ENCODE assay signal across 1 cellular context in genomic region chr5:148682283-148683026, GRCh38.
A peak's percentile ranks its signal among the peaks of the same experiment; 100 is the strongest.
TF ChIP-seq lines count a peak whose summit lies in the region.

No MANE protein-coding gene starts in this region.

TF ChIP-seq in K562, 482 proteins besides CTCF, POLR2A, EP300 and RAD21 (continued from another document and continues in another):
- peak in 1 of 2 experiments; percentile 61 for TF ChIP-seq NCOA2 (IDR thresholded peaks at IDR 0.05; ENCODE audit: partially characterized antibody in 2 of 2)
- 0 out of 2 replicates have a peak, but pooled peaks have one; percentile 67 for TF ChIP-seq LCOR (CRISPR knock-in tag; IDR thresholded peaks at IDR 0.05)
- TF ChIP-seq ZEB2 (IDR thresholded peaks at IDR 0.05), result peak; percentile 86
- TF ChIP-seq, protein P1, sequence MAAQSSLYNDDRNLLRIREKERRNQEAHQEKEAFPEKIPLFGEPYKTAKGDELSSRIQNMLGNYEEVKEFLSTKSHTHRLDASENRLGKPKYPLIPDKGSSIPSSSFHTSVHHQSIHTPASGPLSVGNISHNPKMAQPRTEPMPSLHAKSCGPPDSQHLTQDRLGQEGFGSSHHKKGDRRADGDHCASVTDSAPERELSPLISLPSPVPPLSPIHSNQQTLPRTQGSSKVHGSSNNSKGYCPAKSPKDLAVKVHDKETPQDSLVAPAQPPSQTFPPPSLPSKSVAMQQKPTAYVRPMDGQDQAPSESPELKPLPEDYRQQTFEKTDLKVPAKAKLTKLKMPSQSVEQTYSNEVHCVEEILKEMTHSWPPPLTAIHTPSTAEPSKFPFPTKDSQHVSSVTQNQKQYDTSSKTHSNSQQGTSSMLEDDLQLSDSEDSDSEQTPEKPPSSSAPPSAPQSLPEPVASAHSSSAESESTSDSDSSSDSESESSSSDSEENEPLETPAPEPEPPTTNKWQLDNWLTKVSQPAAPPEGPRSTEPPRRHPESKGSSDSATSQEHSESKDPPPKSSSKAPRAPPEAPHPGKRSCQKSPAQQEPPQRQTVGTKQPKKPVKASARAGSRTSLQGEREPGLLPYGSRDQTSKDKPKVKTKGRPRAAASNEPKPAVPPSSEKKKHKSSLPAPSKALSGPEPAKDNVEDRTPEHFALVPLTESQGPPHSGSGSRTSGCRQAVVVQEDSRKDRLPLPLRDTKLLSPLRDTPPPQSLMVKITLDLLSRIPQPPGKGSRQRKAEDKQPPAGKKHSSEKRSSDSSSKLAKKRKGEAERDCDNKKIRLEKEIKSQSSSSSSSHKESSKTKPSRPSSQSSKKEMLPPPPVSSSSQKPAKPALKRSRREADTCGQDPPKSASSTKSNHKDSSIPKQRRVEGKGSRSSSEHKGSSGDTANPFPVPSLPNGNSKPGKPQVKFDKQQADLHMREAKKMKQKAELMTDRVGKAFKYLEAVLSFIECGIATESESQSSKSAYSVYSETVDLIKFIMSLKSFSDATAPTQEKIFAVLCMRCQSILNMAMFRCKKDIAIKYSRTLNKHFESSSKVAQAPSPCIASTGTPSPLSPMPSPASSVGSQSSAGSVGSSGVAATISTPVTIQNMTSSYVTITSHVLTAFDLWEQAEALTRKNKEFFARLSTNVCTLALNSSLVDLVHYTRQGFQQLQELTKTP (IDR thresholded peaks at IDR 0.05; ENCODE audit: low read depth in 1 of 2, partially characterized antibody in 2 of 2), result peak in 1 of 2 experiments; percentile 38
- TF ChIP-seq DPF2 (IDR thresholded peaks at IDR 0.05), result peak; percentile 95
- TF ChIP-seq TRIM28 (IDR thresholded peaks at IDR 0.05), result peak; percentile 35; the same call in 1 of the 2 replicates
- no peak for TF ChIP-seq PCBP1 (IDR thresholded peaks at IDR 0.05; ENCODE audit: low read depth, low read length, poor library complexity, severe bottlenecking)
- peak; percentile 82 to 98; a peak in 3 of 4 replicates for TF ChIP-seq HDAC1 (IDR thresholded peaks at IDR 0.05)
- TF ChIP-seq, protein P2, sequence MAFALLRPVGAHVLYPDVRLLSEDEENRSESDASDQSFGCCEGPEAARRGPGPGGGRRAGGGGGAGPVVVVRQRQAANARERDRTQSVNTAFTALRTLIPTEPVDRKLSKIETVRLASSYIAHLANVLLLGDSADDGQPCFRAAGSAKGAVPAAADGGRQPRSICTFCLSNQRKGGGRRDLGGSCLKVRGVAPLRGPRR (CRISPR knock-in tag; IDR thresholded peaks at IDR 0.05), result no peak
- no peak for TF ChIP-seq PHF21A (IDR thresholded peaks at IDR 0.05; ENCODE audit: borderline replicate concordance, low read depth)
- no peak for TF ChIP-seq ATF1 (CRISPR knock-in tag; IDR thresholded peaks at IDR 0.05)
- TF ChIP-seq ATF1 (tag; IDR thresholded peaks at IDR 0.05), result peak; percentile 66
- TF ChIP-seq RNF2 (IDR thresholded peaks at IDR 0.05), result 0 out of 2 replicates have a peak, but pooled peaks have one; percentile 32
- TF ChIP-seq HCFC1 (IDR thresholded peaks at IDR 0.05; ENCODE audit: low read depth, low read length), result no peak
- TF ChIP-seq HLTF (IDR thresholded peaks at IDR 0.05), result 0 out of 2 replicates have a peak, but pooled peaks have one; percentile 39
- TF ChIP-seq KDM1A (IDR thresholded peaks at IDR 0.05), result peak; percentile 99
- TF ChIP-seq CBX3 (IDR thresholded peaks at IDR 0.05; ENCODE audit: borderline replicate concordance in 1 of 2, low read length in 2 of 2), result peak in 1 of 2 experiments; percentile 24; a peak in 1 of 3 replicates
- TF ChIP-seq, protein P3, sequence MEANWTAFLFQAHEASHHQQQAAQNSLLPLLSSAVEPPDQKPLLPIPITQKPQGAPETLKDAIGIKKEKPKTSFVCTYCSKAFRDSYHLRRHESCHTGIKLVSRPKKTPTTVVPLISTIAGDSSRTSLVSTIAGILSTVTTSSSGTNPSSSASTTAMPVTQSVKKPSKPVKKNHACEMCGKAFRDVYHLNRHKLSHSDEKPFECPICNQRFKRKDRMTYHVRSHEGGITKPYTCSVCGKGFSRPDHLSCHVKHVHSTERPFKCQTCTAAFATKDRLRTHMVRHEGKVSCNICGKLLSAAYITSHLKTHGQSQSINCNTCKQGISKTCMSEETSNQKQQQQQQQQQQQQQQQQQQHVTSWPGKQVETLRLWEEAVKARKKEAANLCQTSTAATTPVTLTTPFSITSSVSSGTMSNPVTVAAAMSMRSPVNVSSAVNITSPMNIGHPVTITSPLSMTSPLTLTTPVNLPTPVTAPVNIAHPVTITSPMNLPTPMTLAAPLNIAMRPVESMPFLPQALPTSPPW (CRISPR knock-in tag; IDR thresholded peaks at IDR 0.05), result peak; percentile 65
- TF ChIP-seq ZFP30 (CRISPR knock-in tag; IDR thresholded peaks at IDR 0.05; ENCODE audit: borderline replicate concordance), result no peak
- peak; percentile 76; the same call in 1 of the 2 replicates for TF ChIP-seq CTBP1 (IDR thresholded peaks at IDR 0.05; ENCODE audit: borderline replicate concordance)
- TF ChIP-seq CXXC5 (CRISPR knock-in tag; IDR thresholded peaks at IDR 0.05), result peak; percentile 64
- TF ChIP-seq, protein P4, sequence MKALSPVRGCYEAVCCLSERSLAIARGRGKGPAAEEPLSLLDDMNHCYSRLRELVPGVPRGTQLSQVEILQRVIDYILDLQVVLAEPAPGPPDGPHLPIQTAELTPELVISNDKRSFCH (CRISPR knock-in tag; IDR thresholded peaks at IDR 0.05), result no peak
- TF ChIP-seq, protein P4 (tag; IDR thresholded peaks at IDR 0.05), result 0 out of 2 replicates have a peak, but pooled peaks have one; percentile 49
- no peak for TF ChIP-seq REST (CRISPR knock-in tag; IDR thresholded peaks at IDR 0.05; ENCODE audit: low read depth)
- TF ChIP-seq, protein P5, sequence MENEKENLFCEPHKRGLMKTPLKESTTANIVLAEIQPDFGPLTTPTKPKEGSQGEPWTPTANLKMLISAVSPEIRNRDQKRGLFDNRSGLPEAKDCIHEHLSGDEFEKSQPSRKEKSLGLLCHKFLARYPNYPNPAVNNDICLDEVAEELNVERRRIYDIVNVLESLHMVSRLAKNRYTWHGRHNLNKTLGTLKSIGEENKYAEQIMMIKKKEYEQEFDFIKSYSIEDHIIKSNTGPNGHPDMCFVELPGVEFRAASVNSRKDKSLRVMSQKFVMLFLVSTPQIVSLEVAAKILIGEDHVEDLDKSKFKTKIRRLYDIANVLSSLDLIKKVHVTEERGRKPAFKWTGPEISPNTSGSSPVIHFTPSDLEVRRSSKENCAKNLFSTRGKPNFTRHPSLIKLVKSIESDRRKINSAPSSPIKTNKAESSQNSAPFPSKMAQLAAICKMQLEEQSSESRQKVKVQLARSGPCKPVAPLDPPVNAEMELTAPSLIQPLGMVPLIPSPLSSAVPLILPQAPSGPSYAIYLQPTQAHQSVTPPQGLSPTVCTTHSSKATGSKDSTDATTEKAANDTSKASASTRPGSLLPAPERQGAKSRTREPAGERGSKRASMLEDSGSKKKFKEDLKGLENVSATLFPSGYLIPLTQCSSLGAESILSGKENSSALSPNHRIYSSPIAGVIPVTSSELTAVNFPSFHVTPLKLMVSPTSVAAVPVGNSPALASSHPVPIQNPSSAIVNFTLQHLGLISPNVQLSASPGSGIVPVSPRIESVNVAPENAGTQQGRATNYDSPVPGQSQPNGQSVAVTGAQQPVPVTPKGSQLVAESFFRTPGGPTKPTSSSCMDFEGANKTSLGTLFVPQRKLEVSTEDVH (IDR thresholded peaks at IDR 0.05; ENCODE audit: low read depth, partially characterized antibody), result no peak
- TF ChIP-seq MYNN (IDR thresholded peaks at IDR 0.05), result no peak
- no peak for TF ChIP-seq MYNN (CRISPR knock-in tag; IDR thresholded peaks at IDR 0.05)
- TF ChIP-seq, protein P6, sequence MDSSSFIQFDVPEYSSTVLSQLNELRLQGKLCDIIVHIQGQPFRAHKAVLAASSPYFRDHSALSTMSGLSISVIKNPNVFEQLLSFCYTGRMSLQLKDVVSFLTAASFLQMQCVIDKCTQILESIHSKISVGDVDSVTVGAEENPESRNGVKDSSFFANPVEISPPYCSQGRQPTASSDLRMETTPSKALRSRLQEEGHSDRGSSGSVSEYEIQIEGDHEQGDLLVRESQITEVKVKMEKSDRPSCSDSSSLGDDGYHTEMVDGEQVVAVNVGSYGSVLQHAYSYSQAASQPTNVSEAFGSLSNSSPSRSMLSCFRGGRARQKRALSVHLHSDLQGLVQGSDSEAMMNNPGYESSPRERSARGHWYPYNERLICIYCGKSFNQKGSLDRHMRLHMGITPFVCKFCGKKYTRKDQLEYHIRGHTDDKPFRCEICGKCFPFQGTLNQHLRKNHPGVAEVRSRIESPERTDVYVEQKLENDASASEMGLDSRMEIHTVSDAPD (CRISPR knock-in tag; IDR thresholded peaks at IDR 0.05), result no peak
- no peak for TF ChIP-seq ZNF174 (CRISPR knock-in tag; IDR thresholded peaks at IDR 0.05)
- TF ChIP-seq NFE2 (IDR thresholded peaks at IDR 0.05; ENCODE audit: low read depth), result no peak; the same call in 1 of the 2 replicates
- TF ChIP-seq TAL1 (IDR thresholded peaks at IDR 0.05), result peak; percentile 96
- TF ChIP-seq, protein P7, sequence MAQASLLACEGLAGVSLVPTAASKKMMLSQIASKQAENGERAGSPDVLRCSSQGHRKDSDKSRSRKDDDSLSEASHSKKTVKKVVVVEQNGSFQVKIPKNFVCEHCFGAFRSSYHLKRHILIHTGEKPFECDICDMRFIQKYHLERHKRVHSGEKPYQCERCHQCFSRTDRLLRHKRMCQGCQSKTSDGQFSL (CRISPR knock-in tag; IDR thresholded peaks at IDR 0.05), result peak; percentile 86
- TF ChIP-seq, protein P7 (tag; IDR thresholded peaks at IDR 0.05), result peak in 1 of 2 experiments; percentile 59; a peak in 2 of 4 replicates
- peak; percentile 80 for TF ChIP-seq HMGN3 (IDR thresholded peaks at IDR 0.05; ENCODE audit: borderline replicate concordance, extremely low read depth, insufficient read length, low read depth, low read length)
- no peak for TF ChIP-seq ZNF184 (CRISPR knock-in tag; IDR thresholded peaks at IDR 0.05)
- peak; percentile 94 for TF ChIP-seq CBFA2T2 (conservative IDR thresholded peaks at IDR 0.05)
- TF ChIP-seq ILK (tag; IDR thresholded peaks at IDR 0.05; ENCODE audit: borderline replicate concordance, low read depth), result no peak
- peak; percentile 93 for TF ChIP-seq NBN (IDR thresholded peaks at IDR 0.05; ENCODE audit: low read depth)
- TF ChIP-seq, protein P8, sequence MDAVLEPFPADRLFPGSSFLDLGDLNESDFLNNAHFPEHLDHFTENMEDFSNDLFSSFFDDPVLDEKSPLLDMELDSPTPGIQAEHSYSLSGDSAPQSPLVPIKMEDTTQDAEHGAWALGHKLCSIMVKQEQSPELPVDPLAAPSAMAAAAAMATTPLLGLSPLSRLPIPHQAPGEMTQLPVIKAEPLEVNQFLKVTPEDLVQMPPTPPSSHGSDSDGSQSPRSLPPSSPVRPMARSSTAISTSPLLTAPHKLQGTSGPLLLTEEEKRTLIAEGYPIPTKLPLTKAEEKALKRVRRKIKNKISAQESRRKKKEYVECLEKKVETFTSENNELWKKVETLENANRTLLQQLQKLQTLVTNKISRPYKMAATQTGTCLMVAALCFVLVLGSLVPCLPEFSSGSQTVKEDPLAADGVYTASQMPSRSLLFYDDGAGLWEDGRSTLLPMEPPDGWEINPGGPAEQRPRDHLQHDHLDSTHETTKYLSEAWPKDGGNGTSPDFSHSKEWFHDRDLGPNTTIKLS (IDR thresholded peaks at IDR 0.05; ENCODE audit: borderline replicate concordance, low read depth), result no peak
- no peak for TF ChIP-seq PTTG1 (tag; IDR thresholded peaks at IDR 0.05; ENCODE audit: low read depth)
- TF ChIP-seq HDAC6 (IDR thresholded peaks at IDR 0.05; ENCODE audit: low read depth, low read length), result no peak
- TF ChIP-seq MYBL2 (IDR thresholded peaks at IDR 0.05; ENCODE audit: low read depth), result peak; percentile 58; the same call in 1 of the 2 replicates
- no peak for TF ChIP-seq MYBL2 (CRISPR knock-in tag; IDR thresholded peaks at IDR 0.05; ENCODE audit: borderline replicate concordance)
- TF ChIP-seq XRCC5 (IDR thresholded peaks at IDR 0.05; ENCODE audit: low read depth, low read length), result no peak
- no peak for TF ChIP-seq RBM15 (IDR thresholded peaks at IDR 0.05; ENCODE audit: insufficient read depth, low read length)
- no peak for TF ChIP-seq ZNF3 (CRISPR knock-in tag; IDR thresholded peaks at IDR 0.05)
- no peak; the same call in 1 of the 2 replicates for TF ChIP-seq ZFX (CRISPR knock-in tag; IDR thresholded peaks at IDR 0.05)
- TF ChIP-seq GATAD2B (IDR thresholded peaks at IDR 0.05; ENCODE audit: borderline replicate concordance), result peak; percentile 77
- TF ChIP-seq BCOR (IDR thresholded peaks at IDR 0.05), result peak; percentile 67; the same call in 1 of the 2 replicates
- TF ChIP-seq PRPF4 (IDR thresholded peaks at IDR 0.05; ENCODE audit: insufficient read depth, low read depth, low read length, poor library complexity, severe bottlenecking), result no peak
- no peak for TF ChIP-seq CREB3 (tag; conservative IDR thresholded peaks at IDR 0.05; ENCODE audit: low read depth)
- peak; percentile 96 for TF ChIP-seq SOX6 (IDR thresholded peaks at IDR 0.05)
- TF ChIP-seq TRIM24 (IDR thresholded peaks at IDR 0.05), result peak; percentile 73 to 88; a peak in 2 of 4 replicates
- no peak for TF ChIP-seq POLR2AphosphoS2 (IDR thresholded peaks at IDR 0.05; ENCODE audit: low read length)
